ENCODE assay signal across 9 cellular contexts in genomic region chr1:177959793-177960515, GRCh38. TPM values are rescaled to one million over a fixed set of nuclear protein-coding genes. Genes with fewer than 3 reads are reported as not detected.
DNase-seq lines count a peak whose midpoint lies in the region; ATAC-seq, FAIRE-seq and TF ChIP-seq lines count a peak whose summit lies in the region.
"Had no signal": no experiment of that assay in that cellular context is flagged by ENCODE, and none has a peak within 500 bp of the region (broad histone marks: within the 10 kb centered on the region; RNA-seq: fewer than 3 reads in every experiment).

No MANE protein-coding gene starts in this region.

- H3K36me3 Mint-ChIP-seq in activated T-helper 1 cell treated with anti-CD3 and anti-CD28 coated beads, Interleukin-12 subunit alpha, Interleukin-12 subunit beta, Interleukin-2, Interleukin-4 antibody, amounts not matched to agents 30 ng/mL and 10 ng/mL and 1 ng/mL, durations not matched to agents 14 hours and 24 hours and 36 hours (ENCODE audit: low read depth) = no peaks in the 10 kb centered on the region

- H3K9me3 Mint-ChIP-seq in activated T-helper 1 cell treated with anti-CD3 and anti-CD28 coated beads, Interleukin-12 subunit alpha, Interleukin-12 subunit beta, Interleukin-2, Interleukin-4 antibody, amounts not matched to agents 30 ng/mL and 10 ng/mL and 1 ng/mL, durations not matched to agents 14 hours and 24 hours and 36 hours = no peaks in the 10 kb centered on the region
- H3K9me3 Mint-ChIP-seq: CD4-positive, alpha-beta T cell had no signal

- H3K4me1 Mint-ChIP-seq in activated T-helper 1 cell treated with anti-CD3 and anti-CD28 coated beads, Interleukin-12 subunit alpha, Interleukin-12 subunit beta, Interleukin-2, Interleukin-4 antibody, amounts not matched to agents 30 ng/mL and 10 ng/mL and 1 ng/mL, durations not matched to agents 14 hours and 24 hours and 36 hours (ENCODE audit: low read depth) = no peaks in the 10 kb centered on the region

- intact Hi-C loops in activated T-helper 1 cell treated with anti-CD3 and anti-CD28 coated beads, Interleukin-12 subunit alpha, Interleukin-12 subunit beta, Interleukin-2, Interleukin-4 antibody, amounts not matched to agents 30 ng/mL and 10 ng/mL and 1 ng/mL, durations not matched to agents 14 hours and 24 hours and 36 hours (cut with micrococcal nuclease) = no loop called here

- H3K27me3 Mint-ChIP-seq in activated T-helper 1 cell treated with anti-CD3 and anti-CD28 coated beads, Interleukin-12 subunit alpha, Interleukin-12 subunit beta, Interleukin-2, Interleukin-4 antibody, amounts not matched to agents 30 ng/mL and 10 ng/mL and 1 ng/mL, durations not matched to agents 14 hours and 24 hours and 36 hours (ENCODE audit: insufficient read depth) = no peaks in the 10 kb centered on the region
- H3K27me3 Mint-ChIP-seq: CD4-positive, alpha-beta T cell had no signal

- H3K4me3 ChIP-seq in fibroblast of the aortic adventitia (ENCODE audit: low read depth, low read length) = no peak overlapping the region

- H3K27ac Mint-ChIP-seq in activated T-helper 1 cell treated with anti-CD3 and anti-CD28 coated beads, Interleukin-12 subunit alpha, Interleukin-12 subunit beta, Interleukin-2, Interleukin-4 antibody, amounts not matched to agents 30 ng/mL and 10 ng/mL and 1 ng/mL, durations not matched to agents 14 hours and 24 hours and 36 hours = no peak overlapping the region
- H3K27ac Mint-ChIP-seq: CD4-positive, alpha-beta T cell had no signal

- peak; percentile 33 for DNase-seq in NCI-H82 (lab: John Stamatoyannopoulos, UW)
- no peak for DNase-seq in NCI-H82 treated with DMSO at 0.1 percent for 48 hours (lab: John Stamatoyannopoulos, UW; ENCODE audit: unreplicated experiment)
- DNase-seq in RCC 7860 (ENCODE audit: low spot score) = peak; percentile 35
- DNase-seq in fibroblast of the aortic adventitia (ENCODE audit: low read depth) = peak; percentile 52
- peak; percentile 18 for DNase-seq in smooth muscle cell of the brain vasculature (ENCODE audit: low read depth, low spot score)
- DNase-seq in frontal cortex (ENCODE audit: low spot score in 2 of 2) = no peak
- no peak for DNase-seq in activated T-helper 1 cell treated with anti-CD3 and anti-CD28 coated beads, Interleukin-12 subunit alpha, Interleukin-12 subunit beta, Interleukin-2, Interleukin-4 antibody, amounts not matched to agents 30 ng/mL and 10 ng/mL and 1 ng/mL, durations not matched to agents 14 hours and 24 hours and 36 hours (ENCODE audit: low spot score)
- DNase-seq: CD4-positive, alpha-beta T cell had no signal

- TF ChIP-seq CTCF in fibroblast of the aortic adventitia (IDR thresholded peaks at IDR 0.05; ENCODE audit: insufficient read depth, low read length) = peak; percentile 45

- FAIRE-seq in RCC 7860 (lab: Jason Lieb, UNC) (no peak), frontal cortex (lab: Jason Lieb, UNC) (no peak)

- H3K4me3 Mint-ChIP-seq in activated T-helper 1 cell treated with anti-CD3 and anti-CD28 coated beads, Interleukin-12 subunit alpha, Interleukin-12 subunit beta, Interleukin-2, Interleukin-4 antibody, amounts not matched to agents 30 ng/mL and 10 ng/mL and 1 ng/mL, durations not matched to agents 14 hours and 24 hours and 36 hours = no peak overlapping the region
- H3K4me3 Mint-ChIP-seq: CD4-positive, alpha-beta T cell had no signal

- ATAC-seq in HG03175 (IDR thresholded peaks at IDR 0.05; ENCODE audit: unreplicated experiment) = no peak

RNA-seq across cellular contexts. Expression of gene SEC16B, which starts 9.9 kb away (rescaled TPM):
- total RNA-seq in fibroblast of the aortic adventitia (ENCODE audit: low replicate concordance) (1.6 and 4.8 TPM in 2 replicates), frontal cortex (not detected)
- total RNA-seq in activated T-helper 1 cell treated with anti-CD3 and anti-CD28 coated beads, Interleukin-12 subunit alpha, Interleukin-12 subunit beta, Interleukin-2, Interleukin-4 antibody, amounts not matched to agents 30 ng/mL and 10 ng/mL and 1 ng/mL, durations not matched to agents 14 hours and 24 hours and 36 hours = not detected in 2 replicates
- total RNA-seq: CD4-positive, alpha-beta T cell had no signal

Comparison
In these comparisons a context has a peak if more than half of its experiments do, and no peak if none do; other contexts are left out.
1. DNase-seq: peak in NCI-H82 (single experiment), RCC 7860 (single experiment), fibroblast of the aortic adventitia (single experiment) and smooth muscle cell of the brain vasculature (single experiment); none in NCI-H82 treated with DMSO at 0.1 percent for 48 hours (single experiment), frontal cortex (0 of 2) and activated T-helper 1 cell treated with anti-CD3 and anti-CD28 coated beads, Interleukin-12 subunit alpha, Interleukin-12 subunit beta, Interleukin-2, Interleukin-4 antibody, amounts not matched to agents 30 ng/mL and 10 ng/mL and 1 ng/mL, durations not matched to agents 14 hours and 24 hours and 36 hours (single experiment).